Comparison of ENCODE assay signal across 8 cellular contexts in genomic region chr14:66746316-66747006, GRCh38.
DNase-seq lines count a peak whose midpoint lies in the region; ATAC-seq and TF ChIP-seq lines count a peak whose summit lies in the region.

No MANE protein-coding gene starts in this region.

- H3K4me1 ChIP-seq in Caco-2 (no peaks in the 10 kb centered on the region), transverse colon (no peaks in the 10 kb centered on the region)

- H3K36me3 ChIP-seq in Caco-2 (ENCODE audit: control insufficient read depth, insufficient read depth, low read length) (no peaks in the 10 kb centered on the region), transverse colon (no peaks in the 10 kb centered on the region)

- H3K27ac ChIP-seq in transverse colon = no peak overlapping the region

- ATAC-seq in activated CD8-positive, alpha-beta T cell treated with anti-CD3 and anti-CD28 coated beads for 36 hours = no peak
- ATAC-seq in HG03108 (IDR thresholded peaks at IDR 0.05; ENCODE audit: unreplicated experiment) (no peak), GM18873 (IDR thresholded peaks at IDR 0.05; ENCODE audit: low FRiP score, unreplicated experiment) (no peak)

- no peaks in the 10 kb centered on the region for H3K9me3 Mint-ChIP-seq in Caco-2 (ENCODE audit: unreplicated experiment)
- no peaks in the 10 kb centered on the region for H3K9me3 Mint-ChIP-seq in activated CD8-positive, alpha-beta T cell treated with anti-CD3 and anti-CD28 coated beads for 36 hours

- POLR2A ChIA-PET in Caco-2 (lab: Charles Lee) = no interaction called here
- POLR2A ChIA-PET in activated CD8-positive, alpha-beta T cell treated with anti-CD3 and anti-CD28 coated beads for 36 hours (lab: Charles Lee) = no interaction called here

- 87 to 88% methylated on average over 2 of the region's 2 CpGs for WGBS in transverse colon (ENCODE audit: low coverage in 1 of 2), 2 donors

- TF ChIP-seq CTCF in Caco-2 (IDR thresholded peaks at IDR 0.05; ENCODE audit: insufficient read depth in 1 of 2, low read depth in 1 of 2, low read length in 1 of 2, severe bottlenecking in 1 of 2, unreplicated experiment in 1 of 2) (peak; percentile 50 to 61), transverse colon (IDR thresholded peaks at IDR 0.05) (peak; percentile 22 to 43 (median 39))
- peak; percentile 51 for TF ChIP-seq CTCF in activated CD8-positive, alpha-beta T cell treated with anti-CD3 and anti-CD28 coated beads for 36 hours (IDR thresholded peaks at IDR 0.05)

- H3K4me3 ChIP-seq in Caco-2 (ENCODE audit: low read depth, low read length) (no peak overlapping the region), transverse colon (no peak overlapping the region)

- no peaks in the 10 kb centered on the region for H3K27me3 Mint-ChIP-seq in Caco-2 (ENCODE audit: insufficient read depth, unreplicated experiment)
- no peaks in the 10 kb centered on the region for H3K27me3 Mint-ChIP-seq in activated CD8-positive, alpha-beta T cell treated with anti-CD3 and anti-CD28 coated beads for 36 hours

- TF ChIP-seq POLR2A in transverse colon (IDR thresholded peaks at IDR 0.05) = no peak

- in situ Hi-C loops in transverse colon (cut with MboI; ENCODE audit: low pct_ligation_motif_present in 1 of 4, low pct_unique_long_range_greater_than_20kb in 1 of 4, low sequenced_read_pairs in 3 of 4) = no loop called here

- CTCF ChIA-PET in Caco-2 (lab: Charles Lee) = interaction anchor here (1.0 to 1.4 kb wide), 2 partner anchors 122 to 387 kb away, joined by 11 to 13 read pairs; no protein-coding TSS in a partner anchor
- CTCF ChIA-PET in activated CD8-positive, alpha-beta T cell treated with anti-CD3 and anti-CD28 coated beads for 36 hours (lab: Charles Lee) = interaction anchor here (1.0 to 1.4 kb wide), 3 partner anchors 30 to 387 kb away, joined by 3 read pairs; no protein-coding TSS in a partner anchor

- DNase-seq in Caco-2 (peak in 1 of 2 experiments; percentile 22), HPDE6-E6E7 (ENCODE audit: extremely low spot score) (peak; percentile 8), hepatic stellate cell (ENCODE audit: low spot score) (peak; percentile 11), transverse colon (no peak), DMS153 (lab: John Stamatoyannopoulos, UW) (no peak)
- peak; percentile 18 for DNase-seq in activated CD8-positive, alpha-beta T cell treated with anti-CD3 and anti-CD28 coated beads for 36 hours

- H3K36me3 Mint-ChIP-seq in Caco-2 (ENCODE audit: insufficient read depth, unreplicated experiment) = no peaks in the 10 kb centered on the region
- no peaks in the 10 kb centered on the region for H3K36me3 Mint-ChIP-seq in activated CD8-positive, alpha-beta T cell treated with anti-CD3 and anti-CD28 coated beads for 36 hours (ENCODE audit: low read depth)

- H3K27me3 ChIP-seq in Caco-2 (replicated peaks; ENCODE audit: control insufficient read depth, insufficient read depth, low read length) = no peaks in the 10 kb centered on the region
- no peaks in the 10 kb centered on the region for H3K27me3 ChIP-seq in transverse colon

- TF ChIP-seq EP300 in transverse colon (IDR thresholded peaks at IDR 0.05; ENCODE audit: low read depth) = no peak

- H3K9me3 ChIP-seq in Caco-2 (no peaks in the 10 kb centered on the region), transverse colon (no peaks in the 10 kb centered on the region)

- no peak overlapping the region for H3K4me3 Mint-ChIP-seq in Caco-2 (ENCODE audit: unreplicated experiment)
- H3K4me3 Mint-ChIP-seq in activated CD8-positive, alpha-beta T cell treated with anti-CD3 and anti-CD28 coated beads for 36 hours = no peak overlapping the region

- H3K27ac Mint-ChIP-seq in Caco-2 (ENCODE audit: unreplicated experiment) = no peak overlapping the region
- H3K27ac Mint-ChIP-seq in activated CD8-positive, alpha-beta T cell treated with anti-CD3 and anti-CD28 coated beads for 36 hours = no peak overlapping the region

- intact Hi-C loops in Caco-2 (cut with micrococcal nuclease; ENCODE audit: unreplicated experiment) (loop anchor here (1.0 to 10.0 kb wide), 3 partner anchors 122 to 392 kb away; no protein-coding TSS in a partner anchor), transverse colon (cut with DNase I; ENCODE audit: low total_unique reads) (no loop called here)
- intact Hi-C loops in activated CD8-positive, alpha-beta T cell treated with anti-CD3 and anti-CD28 coated beads for 36 hours (cut with micrococcal nuclease) = no loop called here

- BruUV-seq in Caco-2 (replicated peaks; lab: Mats Ljungman, UMichigan) = no TSS peak

- H3K4me1 Mint-ChIP-seq in Caco-2 (ENCODE audit: low read depth, unreplicated experiment) = no peaks in the 10 kb centered on the region
- no peaks in the 10 kb centered on the region for H3K4me1 Mint-ChIP-seq in activated CD8-positive, alpha-beta T cell treated with anti-CD3 and anti-CD28 coated beads for 36 hours (ENCODE audit: low read depth)

Comparison
In these comparisons a context has a peak if more than half of its experiments do, and no peak if none do; other contexts are left out.
1. DNase-seq: peak in HPDE6-E6E7 (single experiment), activated CD8-positive, alpha-beta T cell treated with anti-CD3 and anti-CD28 coated beads for 36 hours (single experiment) and hepatic stellate cell (single experiment); none in transverse colon (single experiment) and DMS153 (single experiment).
2. Peak in every context shown above with its lines, with median percentiles within 50 percentile points of each other: CTCF ChIP-seq.